ENCODE assay signal across 22 cellular contexts in genomic region chr10:109214916-109215740, GRCh38.
"Had no signal": no experiment of that assay in that cellular context is flagged by ENCODE, and none has a peak within 500 bp of the region (broad histone marks: within the 10 kb centered on the region; RNA-seq: fewer than 3 reads in every experiment).

No MANE protein-coding gene starts in this region.

- H3K4me1 ChIP-seq: body of pancreas, foreskin keratinocyte, lower lobe of right lung, testis, vagina had no signal

- H3K36me3 ChIP-seq: cardiac muscle cell, lower lobe of right lung, neural progenitor cell, vagina had no signal

- H3K27ac ChIP-seq: body of pancreas, cardiac muscle cell, epithelial cell of prostate, foreskin keratinocyte, lower lobe of right lung, neural progenitor cell, testis, vagina had no signal

- H3K9ac ChIP-seq: neural progenitor cell had no signal

- H2AFZ ChIP-seq: neural progenitor cell had no signal

- H3K4me3 ChIP-seq: body of pancreas, cardiac muscle cell, lower lobe of right lung, neural progenitor cell, smooth muscle cell, testis, vagina had no signal

- H3K9me3 ChIP-seq: body of pancreas, lower lobe of right lung, testis, vagina had no signal

- H3K27me3 ChIP-seq: body of pancreas, cardiac muscle cell, foreskin keratinocyte, neural progenitor cell, testis, vagina had no signal

- H3K4me2 ChIP-seq: neural progenitor cell, smooth muscle cell had no signal

- DNase-seq: activated CD4-positive, alpha-beta memory T cell treated with anti-CD3 and anti-CD28 coated beads for 36 hours; activated CD4-positive, alpha-beta T cell treated with anti-CD3 and anti-CD28 coated beads for 48 hours; activated CD4-positive, CD25-positive, alpha-beta regulatory T cell; activated naive CD4-positive, alpha-beta T cell treated with Interleukin-2 at 50 U/mL for 16 hours; activated T-cell treated with anti-CD3 and anti-CD28 coated beads, Interleukin-2, amount 50 U/mL, for 48 hours; body of pancreas; cortex of kidney; foreskin keratinocyte; left colon; lower lobe of right lung; naive B cell; posterior cingulate gyrus; stimulated activated CD4-positive, alpha-beta T cell treated with anti-CD3 and anti-CD28 coated beads, Interleukin-15, amount 100 ng/mL, for 24 hours; stimulated activated naive B cell treated with anti-CD40 and anti-IgM and Interleukin-4, amounts not matched to agents 10 μg/mL and 1 μg/mL and 100 μg/mL, for 72 hours; T-helper 17 cell; testis had no signal

- ATAC-seq: body of pancreas; foreskin keratinocyte; left colon; lower lobe of right lung; sciatic nerve; stimulated activated naive B cell treated with anti-CD40 and anti-IgM and Interleukin-4, amounts not matched to agents 10 μg/mL and 1 μg/mL and 100 μg/mL, for 72 hours; T-helper 17 cell had no signal
